9 cellular contexts compared by ENCODE assay signal in genomic region chr2:19987936-19988335, GRCh38. TPM values are rescaled to one million over a fixed set of nuclear protein-coding genes. Genes with fewer than 3 reads are reported as not detected.
A peak's percentile ranks its signal among the peaks of the same experiment; 100 is the strongest.
DNase-seq lines count a peak whose midpoint lies in the region; ATAC-seq and TF ChIP-seq lines count a peak whose summit lies in the region.
"Had no signal": no experiment of that assay in that cellular context is flagged by ENCODE, and none has a peak within 500 bp of the region (broad histone marks: within the 10 kb centered on the region; RNA-seq: fewer than 3 reads in every experiment).

No MANE protein-coding gene starts in this region.

- H3K23ac ChIP-seq in trophoblast cell (ENCODE audit: low read length): no peak overlapping the region

- 88 to 90% methylated on average over 5 of the region's 5 CpGs for WGBS in transverse colon (ENCODE audit: low coverage in 1 of 2), 2 donors
- WGBS in trophoblast cell (ENCODE audit: extremely low coverage, insufficient coverage, insufficient read length): no CpG with 5 or more reads among the region's 5 CpGs

- TF ChIP-seq POLR2A in breast epithelium (IDR thresholded peaks at IDR 0.05) (no peak), transverse colon (IDR thresholded peaks at IDR 0.05) (no peak)

- H3K27me3 Mint-ChIP-seq in MCF 10A (ENCODE audit: insufficient read depth, unreplicated experiment): no peaks in the 10 kb centered on the region
- H3K27me3 Mint-ChIP-seq in stimulated activated memory B cell treated with anti-CD40 and anti-IgM and Interleukin-4, amounts not matched to agents 10 μg/mL and 1 μg/mL and 100 μg/mL, for 72 hours: peaks cover 10% of the 10 kb centered on the region

- H3K36me3 ChIP-seq in breast epithelium (no peaks in the 10 kb centered on the region), transverse colon (no peaks in the 10 kb centered on the region), trophoblast cell (ENCODE audit: control insufficient read depth in 1 of 2, insufficient read depth in 2 of 2, low read length in 2 of 2) (no peaks in the 10 kb centered on the region)

- in situ Hi-C loops in transverse colon (cut with MboI; ENCODE audit: low pct_ligation_motif_present in 1 of 4, low pct_unique_long_range_greater_than_20kb in 1 of 4, low sequenced_read_pairs in 3 of 4): no loop called here

- H3K18ac ChIP-seq in trophoblast cell (ENCODE audit: low read length): no peak overlapping the region

- peaks cover 2% of the 10 kb centered on the region for H3K79me2 ChIP-seq in trophoblast cell (ENCODE audit: control insufficient read depth, insufficient read depth, low read length, poor library complexity)

- DNase-seq in MCF 10A (ENCODE audit: unreplicated experiment) (no peak), breast epithelium (ENCODE audit: low spot score in 2 of 2) (no peak), NAMALWA (ENCODE audit: low spot score) (peak; percentile 63), transverse colon (no peak), NCI-H1694 (lab: John Stamatoyannopoulos, UW) (no peak), trophoblast cell (no peak)
- DNase-seq: NCI-H524 treated with DMSO at 0.1 percent for 48 hours had no signal

- H3K4me1 Mint-ChIP-seq in MCF 10A (ENCODE audit: insufficient read depth, unreplicated experiment): peaks cover 30% of the 10 kb centered on the region
- H3K4me1 Mint-ChIP-seq in stimulated activated memory B cell treated with anti-CD40 and anti-IgM and Interleukin-4, amounts not matched to agents 10 μg/mL and 1 μg/mL and 100 μg/mL, for 72 hours: peaks cover 24% of the 10 kb centered on the region

- intact Hi-C loops in MCF 10A (cut with micrococcal nuclease) (loop anchor here (1.0 kb wide), 1 partner anchor 23 kb away; no protein-coding TSS in a partner anchor), breast epithelium (cut with DNase I; ENCODE audit: low total_unique reads) (loop anchor here (5.0 kb wide), 1 partner anchor 866 kb away; no protein-coding TSS in a partner anchor), transverse colon (cut with DNase I; ENCODE audit: low total_unique reads) (no loop called here)

- H3K4me1 ChIP-seq in breast epithelium: no peaks in the 10 kb centered on the region
- peaks cover 0 to 18% (median 9%) of the 10 kb centered on the region in 4 donors for H3K4me1 ChIP-seq in transverse colon
- H3K4me1 ChIP-seq in trophoblast cell (ENCODE audit: control insufficient read depth in 1 of 2, insufficient read depth in 2 of 2, low read length in 2 of 2): peaks cover 0 to 4% of the 10 kb centered on the region in 2 experiments

- no peak overlapping the region for H4K12ac ChIP-seq in trophoblast cell (ENCODE audit: low read depth, low read length)

- no peak overlapping the region for H3K27ac Mint-ChIP-seq in MCF 10A (ENCODE audit: low read depth, unreplicated experiment)
- H3K27ac Mint-ChIP-seq in stimulated activated memory B cell treated with anti-CD40 and anti-IgM and Interleukin-4, amounts not matched to agents 10 μg/mL and 1 μg/mL and 100 μg/mL, for 72 hours: peak overlapping the region; percentile 30

- no peak overlapping the region for H3K4ac ChIP-seq in trophoblast cell (ENCODE audit: low read depth, low read length)

- peak overlapping the region; percentile 95 for H3K4me3 Mint-ChIP-seq in MCF 10A (ENCODE audit: unreplicated experiment)
- no peak overlapping the region for H3K4me3 Mint-ChIP-seq in stimulated activated memory B cell treated with anti-CD40 and anti-IgM and Interleukin-4, amounts not matched to agents 10 μg/mL and 1 μg/mL and 100 μg/mL, for 72 hours

- CTCF ChIA-PET in MCF 10A (lab: Yijun Ruan, JAX): interaction anchor here (0.7 to 2.0 kb wide), 2 partner anchors 107 to 340 kb away, joined by 3 to 6 read pairs; no protein-coding TSS in a partner anchor

- TF ChIP-seq EP300 in transverse colon (IDR thresholded peaks at IDR 0.05; ENCODE audit: low read depth): no peak

- no TSS peak for BruUV-seq in MCF 10A (replicated peaks; lab: Mats Ljungman, UMichigan)

- no peak overlapping the region for H2BK5ac ChIP-seq in trophoblast cell (ENCODE audit: low read depth, low read length, poor library complexity)

- H3K36me3 Mint-ChIP-seq in MCF 10A (ENCODE audit: insufficient read depth, unreplicated experiment): peaks cover 31% of the 10 kb centered on the region
- H3K36me3 Mint-ChIP-seq in stimulated activated memory B cell treated with anti-CD40 and anti-IgM and Interleukin-4, amounts not matched to agents 10 μg/mL and 1 μg/mL and 100 μg/mL, for 72 hours: peaks cover 12% of the 10 kb centered on the region

- H3K27ac ChIP-seq in breast epithelium (no peak overlapping the region), transverse colon (no peak overlapping the region), trophoblast cell (ENCODE audit: low read depth, low read length) (no peak overlapping the region)

- H2AK5ac ChIP-seq in trophoblast cell (ENCODE audit: low read length): no peak overlapping the region

- no peaks in the 10 kb centered on the region for H3K27me3 ChIP-seq in breast epithelium
- H3K27me3 ChIP-seq in transverse colon: peaks cover 7% of the 10 kb centered on the region
- no peaks in the 10 kb centered on the region for H3K27me3 ChIP-seq in trophoblast cell (ENCODE audit: insufficient read depth, low read length)

- POLR2A ChIA-PET in MCF 10A (lab: Yijun Ruan, JAX): interaction anchor here (0.6 to 2.9 kb wide), 7 partner anchors 9 to 650 kb away, joined by 3 to 33 read pairs (median 5); partner anchors contain the start of gene LAPTM4A

- H3K4me3 ChIP-seq in breast epithelium (no peak overlapping the region), transverse colon (no peak overlapping the region), trophoblast cell (ENCODE audit: low read depth, low read length) (no peak overlapping the region)

- no peak overlapping the region for H3K14ac ChIP-seq in trophoblast cell (ENCODE audit: low read length)

- H3K4me2 ChIP-seq in trophoblast cell (ENCODE audit: low read length): no peak overlapping the region

- H4K8ac ChIP-seq in trophoblast cell (ENCODE audit: low read depth, low read length): no peak overlapping the region

- H3K79me1 ChIP-seq in trophoblast cell (ENCODE audit: low read length): peaks cover 2% of the 10 kb centered on the region

- TF ChIP-seq CTCF in MCF 10A (IDR thresholded peaks at IDR 0.05; ENCODE audit: unreplicated experiment) (no peak), breast epithelium (IDR thresholded peaks at IDR 0.05) (no peak), transverse colon (IDR thresholded peaks at IDR 0.05) (no peak)

- H2BK120ac ChIP-seq in trophoblast cell (ENCODE audit: insufficient read depth, low read length, poor library complexity): no peak overlapping the region

- H3K9me3 ChIP-seq in breast epithelium (no peaks in the 10 kb centered on the region), transverse colon (no peaks in the 10 kb centered on the region), trophoblast cell (ENCODE audit: insufficient read depth, low read depth, low read length) (peaks cover 3% of the 10 kb centered on the region)

- no peaks in the 10 kb centered on the region for H3K9me3 Mint-ChIP-seq in MCF 10A (ENCODE audit: unreplicated experiment)
- H3K9me3 Mint-ChIP-seq in stimulated activated memory B cell treated with anti-CD40 and anti-IgM and Interleukin-4, amounts not matched to agents 10 μg/mL and 1 μg/mL and 100 μg/mL, for 72 hours: no peaks in the 10 kb centered on the region

- H2AFZ ChIP-seq in trophoblast cell (ENCODE audit: insufficient read depth, low read length, poor library complexity): no peak overlapping the region

- no peak overlapping the region for H2BK12ac ChIP-seq in trophoblast cell (ENCODE audit: low read length)

- H3K9ac ChIP-seq in trophoblast cell (ENCODE audit: low read length): no peak overlapping the region

- peak; percentile 72 for ATAC-seq in HG02870 (IDR thresholded peaks at IDR 0.05; ENCODE audit: unreplicated experiment)
- peak; percentile 73 for ATAC-seq in stimulated activated memory B cell treated with anti-CD40 and anti-IgM and Interleukin-4, amounts not matched to agents 10 μg/mL and 1 μg/mL and 100 μg/mL, for 72 hours

- no peak overlapping the region for H4K91ac ChIP-seq in trophoblast cell (ENCODE audit: low read depth, low read length)

RNA-seq across cellular contexts. Expression of gene WDR35, which starts 2.0 kb away (rescaled TPM):
- 13.2 and 17.5 TPM in 2 replicates for total RNA-seq in MCF 10A (2022)
- 10 to 100 TPM; 12.5 to 18.7 (median 17.7) TPM for total RNA-seq in breast epithelium
- 1 to 10 TPM in 3 of 4 donors, under 1 TPM in 1; 0.37 to 4.8 (median 2.0) TPM for total RNA-seq in transverse colon
- polyA plus RNA-seq in trophoblast cell (2013): 1.3 and 1.5 TPM in 2 replicates

RNA-seq across cellular contexts. Expression of gene MATN3, which starts 24.5 kb away (rescaled TPM):
- total RNA-seq in MCF 10A (2022) (0.83 and 0.98 TPM in 2 replicates), breast epithelium (1 to 10 TPM; 1.3 to 2.9 (median 2.6) TPM), transverse colon (under 1 TPM in 2 of 4 donors, not detected in 2; 0.16 to 0.27 TPM)
- 58.1 and 60.8 TPM in 2 replicates for polyA plus RNA-seq in trophoblast cell (2013)
